ENCODE assay signal across 10 cellular contexts in genomic region chr3:196757876-196758739, GRCh38. TPM values are rescaled to one million over a fixed set of nuclear protein-coding genes. Genes with fewer than 3 reads are reported as not detected.
A peak's percentile ranks its signal among the peaks of the same experiment; 100 is the strongest.
DNase-seq lines count a peak whose midpoint lies in the region; ATAC-seq and TF ChIP-seq lines count a peak whose summit lies in the region.
"Had no signal": no experiment of that assay in that cellular context is flagged by ENCODE, and none has a peak within 500 bp of the region (broad histone marks: within the 10 kb centered on the region; RNA-seq: fewer than 3 reads in every experiment).

No MANE protein-coding gene starts in this region.

- peaks cover 80% of the 10 kb centered on the region for H3K79me2 ChIP-seq in mammary epithelial cell (ENCODE audit: insufficient read depth, low read length)

- TSS peak; percentile 12 for BruUV-seq in mammary epithelial cell (replicated peaks; lab: Mats Ljungman, UMichigan)

- H2AFZ ChIP-seq in mammary epithelial cell (ENCODE audit: low read depth, low read length): no peak overlapping the region

- H3K9me3 ChIP-seq in CD4-positive, alpha-beta T cell (ENCODE audit: control insufficient read depth, low read length): peaks cover 15% of the 10 kb centered on the region
- H3K9me3 ChIP-seq in mammary epithelial cell (replicated peaks; ENCODE audit: insufficient read depth, low read length): peaks cover 10% of the 10 kb centered on the region
- peaks cover 0 to 13% (median 0%) of the 10 kb centered on the region in 3 experiments for H3K9me3 ChIP-seq in naive thymus-derived CD4-positive, alpha-beta T cell (ENCODE audit: control insufficient read depth in 2 of 3, low read length in 3 of 3)

- POLR2A ChIA-PET in CD4-positive, alpha-beta T cell (lab: Charles Lee): interaction anchor here (1.0 to 1.1 kb wide), 3 partner anchors 14 to 19 kb away, joined by 3 to 4 read pairs (median 4); no protein-coding TSS in a partner anchor
- POLR2A ChIA-PET in naive thymus-derived CD4-positive, alpha-beta T cell (lab: Charles Lee): no interaction called here
- POLR2A ChIA-PET in RWPE1 (lab: Yijun Ruan, JAX; ENCODE audit: low non-redundant PET): no interaction called here

- H3K4me3 Mint-ChIP-seq in CD4-positive, alpha-beta T cell: no peak overlapping the region
- H3K4me3 Mint-ChIP-seq in naive thymus-derived CD4-positive, alpha-beta T cell: peak overlapping the region in 6 of 10 donors; percentile 0 to 64 (median 18)

- ATAC-seq in CD4-positive, alpha-beta T cell (ENCODE audit: poor library complexity): no peak
- no peak for ATAC-seq in naive thymus-derived CD4-positive, alpha-beta T cell

- no peak overlapping the region for H3K9ac ChIP-seq in mammary epithelial cell (ENCODE audit: insufficient read depth, low read length)

- peak overlapping the region; percentile 28 for H3K27ac Mint-ChIP-seq in CD4-positive, alpha-beta T cell
- peak overlapping the region in 8 of 9 donors; percentile 11 to 87 (median 36) for H3K27ac Mint-ChIP-seq in naive thymus-derived CD4-positive, alpha-beta T cell

- no peaks in the 10 kb centered on the region for H4K20me1 ChIP-seq in mammary epithelial cell (ENCODE audit: insufficient read depth, low read length)

- no peaks in the 10 kb centered on the region for H3K4me1 ChIP-seq in mammary epithelial cell (ENCODE audit: insufficient read depth, low read length)
- no peaks in the 10 kb centered on the region for H3K4me1 ChIP-seq in naive thymus-derived CD4-positive, alpha-beta T cell (ENCODE audit: control insufficient read depth in 2 of 2, insufficient read depth in 2 of 2, low read length in 2 of 2)

- no peak overlapping the region for H3K27ac ChIP-seq in CD4-positive, alpha-beta T cell (ENCODE audit: low read depth, low read length)
- no peak overlapping the region for H3K27ac ChIP-seq in mammary epithelial cell (ENCODE audit: insufficient read depth, low read depth, low read length)
- no peak overlapping the region for H3K27ac ChIP-seq in naive thymus-derived CD4-positive, alpha-beta T cell (ENCODE audit: low read depth, low read length)
- no peak overlapping the region for H3K27ac ChIP-seq in RWPE1
- H3K27ac ChIP-seq: transverse colon had no signal

- H3K36me3 ChIP-seq in mammary epithelial cell (ENCODE audit: insufficient read depth, low read length): no peaks in the 10 kb centered on the region
- peaks cover 0 to 4% (median 0%) of the 10 kb centered on the region in 3 experiments for H3K36me3 ChIP-seq in naive thymus-derived CD4-positive, alpha-beta T cell (ENCODE audit: control insufficient read depth in 2 of 3, insufficient read depth in 3 of 3, low read length in 3 of 3)
- H3K36me3 ChIP-seq: transverse colon had no signal

- peaks cover 53% of the 10 kb centered on the region for H3K4me1 Mint-ChIP-seq in CD4-positive, alpha-beta T cell (ENCODE audit: low read depth)
- peaks cover 31 to 65% (median 57%) of the 10 kb centered on the region in 7 donors for H3K4me1 Mint-ChIP-seq in naive thymus-derived CD4-positive, alpha-beta T cell

- DNase-seq in CD4-positive, alpha-beta T cell: no peak
- peak; percentile 72 for DNase-seq in NCI-H226
- DNase-seq in mammary epithelial cell: peak; percentile 56
- DNase-seq in naive thymus-derived CD4-positive, alpha-beta T cell: no peak
- DNase-seq in RWPE1 (ENCODE audit: low spot score): no peak
- no peak for DNase-seq in GM13977 (ENCODE audit: low spot score)
- no peak for DNase-seq in activated gamma-delta T cell (lab: John Stamatoyannopoulos, UW)
- DNase-seq in 8988T: no peak
- DNase-seq: left cardiac atrium, transverse colon had no signal

- H3K9me3 Mint-ChIP-seq in CD4-positive, alpha-beta T cell: peaks cover 4% of the 10 kb centered on the region
- peaks cover 0 to 38% (median 17%) of the 10 kb centered on the region in 11 donors for H3K9me3 Mint-ChIP-seq in naive thymus-derived CD4-positive, alpha-beta T cell

- intact Hi-C loops in CD4-positive, alpha-beta T cell (cut with DNase I, micrococcal nuclease): no loop called here
- intact Hi-C loops in mammary epithelial cell (cut with micrococcal nuclease): no loop called here
- intact Hi-C loops in naive thymus-derived CD4-positive, alpha-beta T cell (cut with micrococcal nuclease): no loop called here

- TF ChIP-seq CTCF in CD4-positive, alpha-beta T cell (IDR thresholded peaks at IDR 0.05): no peak
- TF ChIP-seq CTCF in mammary epithelial cell (conservative IDR thresholded peaks at IDR 0.05 in 1 of 2, IDR thresholded peaks at IDR 0.05 in 1 of 2; ENCODE audit: extremely low read depth in 1 of 2, insufficient read depth in 1 of 2, low read depth in 1 of 2, low read length in 2 of 2) (no peak), RWPE1 (conservative IDR thresholded peaks at IDR 0.05; ENCODE audit: low read depth) (no peak), GM13977 (IDR thresholded peaks at IDR 0.05; ENCODE audit: extremely low read depth, insufficient read depth, missing control alignments) (no peak)

- H3K27me3 ChIP-seq in CD4-positive, alpha-beta T cell (ENCODE audit: control insufficient read depth, insufficient read depth, low read length): no peaks in the 10 kb centered on the region
- no peaks in the 10 kb centered on the region for H3K27me3 ChIP-seq in mammary epithelial cell (ENCODE audit: insufficient read depth, low read length)
- no peaks in the 10 kb centered on the region for H3K27me3 ChIP-seq in naive thymus-derived CD4-positive, alpha-beta T cell (ENCODE audit: control insufficient read depth in 2 of 2, insufficient read depth in 2 of 2, low read length in 2 of 2)
- H3K27me3 ChIP-seq: transverse colon had no signal

- peaks cover 77% of the 10 kb centered on the region for H3K36me3 Mint-ChIP-seq in CD4-positive, alpha-beta T cell (ENCODE audit: low read depth)
- H3K36me3 Mint-ChIP-seq in naive thymus-derived CD4-positive, alpha-beta T cell: peaks cover 8 to 63% (median 49%) of the 10 kb centered on the region in 5 donors

- CTCF ChIA-PET in CD4-positive, alpha-beta T cell (lab: Charles Lee): interaction anchor here (1.3 kb wide), 1 partner anchor 230 kb away, joined by 3 read pairs; no protein-coding TSS in a partner anchor
- CTCF ChIA-PET in mammary epithelial cell (lab: Charles Lee; ENCODE audit: low non-redundant PET) (no interaction called here), RWPE1 (lab: Yijun Ruan, JAX) (no interaction called here)
- CTCF ChIA-PET in naive thymus-derived CD4-positive, alpha-beta T cell (lab: Charles Lee): interaction anchor here (0.7 kb wide), 1 partner anchor 110 kb away, joined by 5 read pairs; no protein-coding TSS in a partner anchor

- H3K27me3 Mint-ChIP-seq in CD4-positive, alpha-beta T cell: no peaks in the 10 kb centered on the region
- no peaks in the 10 kb centered on the region for H3K27me3 Mint-ChIP-seq in naive thymus-derived CD4-positive, alpha-beta T cell

- H3K4me2 ChIP-seq in mammary epithelial cell (ENCODE audit: insufficient read depth, low read depth, low read length): no peak overlapping the region

- in situ Hi-C loops in mammary epithelial cell (cut with MboI; ENCODE audit: low sequenced_read_pairs in 2 of 2) (no loop called here), GM13977 (cut with MboI; ENCODE audit: low pct_unique_long_range_greater_than_20kb, low sequenced_read_pairs, unreplicated experiment) (no loop called here)

- H3K4me3 ChIP-seq in mammary epithelial cell (replicated peaks in 1 of 3; ENCODE audit: insufficient read depth in 1 of 3, low read depth in 2 of 3, low read length in 3 of 3): no peak overlapping the region
- H3K4me3 ChIP-seq in naive thymus-derived CD4-positive, alpha-beta T cell (ENCODE audit: low read length): no peak overlapping the region
- H3K4me3 ChIP-seq: transverse colon had no signal

- 92% methylated on average over 9 of the region's 9 CpGs for WGBS in mammary epithelial cell (ENCODE audit: low coverage, missing lambda C conversion rate)

- dilution Hi-C loops in mammary epithelial cell (cut with HindIII; ENCODE audit: low sequenced_read_pairs): no loop called here

RNA-seq across cellular contexts. Expression of gene PAK2, which starts 18.5 kb away (rescaled TPM):
- total RNA-seq in CD4-positive, alpha-beta T cell: 10 to 100 TPM; 36.2 to 41.7 TPM
- 10 to 100 TPM; 29.5 to 83.7 TPM for total RNA-seq in mammary epithelial cell
- 35.7 TPM for polyA plus RNA-seq in mammary epithelial cell
- 122 TPM for polyA minus RNA-seq in mammary epithelial cell
- total RNA-seq in naive thymus-derived CD4-positive, alpha-beta T cell: 10 to 100 TPM; 57.7 to 97.3 (median 79.7) TPM
- 10 to 100 TPM; 25.8 to 30.8 TPM for polyA plus RNA-seq in naive thymus-derived CD4-positive, alpha-beta T cell

RNA-seq across cellular contexts. Expression of gene PIGX, which starts 45.9 kb away (rescaled TPM):
- total RNA-seq in CD4-positive, alpha-beta T cell: 10 to 100 TPM; 13.3 to 13.9 TPM
- total RNA-seq in mammary epithelial cell: 10 to 100 TPM; 25.7 to 28.3 TPM
- 11.8 TPM for polyA plus RNA-seq in mammary epithelial cell
- polyA minus RNA-seq in mammary epithelial cell: 17.4 TPM
- 10 to 100 TPM; 13.7 to 58.5 (median 17.3) TPM for total RNA-seq in naive thymus-derived CD4-positive, alpha-beta T cell
- 10 to 100 TPM; 22.6 to 35.9 TPM for polyA plus RNA-seq in naive thymus-derived CD4-positive, alpha-beta T cell

RNA-seq across cellular contexts. Expression of gene CEP19, which starts 46.1 kb away (rescaled TPM):
- under 1 TPM; 0.36 to 0.64 TPM for total RNA-seq in CD4-positive, alpha-beta T cell
- 1 to 10 TPM; 1.7 to 2.0 TPM for total RNA-seq in mammary epithelial cell
- 1.5 TPM for polyA plus RNA-seq in mammary epithelial cell
- not detected for polyA minus RNA-seq in mammary epithelial cell
- 1 to 10 TPM in 4 of 5 experiments, under 1 TPM in 1; 0.96 to 8.1 (median 6.9) TPM for total RNA-seq in naive thymus-derived CD4-positive, alpha-beta T cell
- polyA plus RNA-seq in naive thymus-derived CD4-positive, alpha-beta T cell: 10 to 100 TPM in 1 of 2 donors, 1 to 10 TPM in 1; 5.0 to 10.7 TPM

Comparison
In these comparisons a context has a peak if more than half of its experiments do, and no peak if none do; other contexts are left out.
1. DNase-seq: peak in NCI-H226 (single experiment) and mammary epithelial cell (single experiment); none in CD4-positive, alpha-beta T cell (0 of 10), naive thymus-derived CD4-positive, alpha-beta T cell (0 of 9), RWPE1 (single experiment), GM13977 (single experiment), activated gamma-delta T cell (single experiment) and 8988T (single experiment).
2. CTCF ChIA-PET loops: an anchor here in CD4-positive, alpha-beta T cell (1.3 kb wide) and naive thymus-derived CD4-positive, alpha-beta T cell (0.7 kb wide); none called in mammary epithelial cell and RWPE1.